ENCODE assay signal across 15 cellular contexts in genomic region chr10:29461042-29461441, GRCh38.
A peak's percentile ranks its signal among the peaks of the same experiment; 100 is the strongest.
DNase-seq lines count a peak whose midpoint lies in the region; ATAC-seq and TF ChIP-seq lines count a peak whose summit lies in the region.
"Had no signal": no experiment of that assay in that cellular context is flagged by ENCODE, and none has a peak within 500 bp of the region (broad histone marks: within the 10 kb centered on the region; RNA-seq: fewer than 3 reads in every experiment).

No MANE protein-coding gene starts in this region.

- no peak for TF ChIP-seq POLR2A in gastrocnemius medialis (IDR thresholded peaks at IDR 0.05)

- H3K4me1 ChIP-seq in cardiac muscle cell (ENCODE audit: low read depth) (no peaks in the 10 kb centered on the region), right atrium auricular region (peaks cover 0 to 17% of the 10 kb centered on the region in 2 donors), gastrocnemius medialis (peaks cover 11 to 24% of the 10 kb centered on the region in 2 donors)

- H3K9ac ChIP-seq in SK-N-MC (ENCODE audit: insufficient read length), result no peak overlapping the region
- H3K9ac ChIP-seq: GM23248 had no signal

- H3K27ac ChIP-seq in cardiac muscle cell, result peak overlapping the region; percentile 52
- H3K27ac ChIP-seq in right atrium auricular region, result no peak overlapping the region
- 0 out of 2 replicates have a peak overlapping the region, but pooled peaks have one; percentile 31 for H3K27ac ChIP-seq in SK-N-MC
- peak overlapping the region; percentile 22 to 82 (median 52) for H3K27ac ChIP-seq in gastrocnemius medialis
- H3K27ac ChIP-seq: GM23248, HL-60 had no signal

- ATAC-seq in gastrocnemius medialis (no peak), GM21360 (IDR thresholded peaks at IDR 0.05; ENCODE audit: unreplicated experiment) (no peak)
- ATAC-seq: HCT116 had no signal

- intact Hi-C loops in gastrocnemius medialis (cut with DNase I; ENCODE audit: low total_unique reads), result no loop called here

- H3K36me3 ChIP-seq in cardiac muscle cell (peaks cover 80% of the 10 kb centered on the region), right atrium auricular region (peaks cover 96% of the 10 kb centered on the region), SK-N-MC (ENCODE audit: insufficient read depth, low read length) (peaks cover 28% of the 10 kb centered on the region; the same call in 1 of the 2 replicates), gastrocnemius medialis (peaks cover 10 to 89% of the 10 kb centered on the region in 2 donors)

- no peak for DNase-seq in cardiac muscle cell (ENCODE audit: low read depth in 1 of 2, low spot score in 1 of 2)
- no peak for DNase-seq in right atrium auricular region (ENCODE audit: low spot score)
- DNase-seq in SK-N-MC (ENCODE audit: low read depth, low spot score), result no peak
- peak; percentile 78 for DNase-seq in fibroblast of peridontal ligament (ENCODE audit: extremely low read depth)
- DNase-seq in gastrocnemius medialis, result no peak
- DNase-seq in RPMI8226, result no peak
- DNase-seq in C1 segment of cervical spinal cord (lab: John Stamatoyannopoulos, UW), result no peak
- DNase-seq: ACHN; CD8-positive, alpha-beta memory T cell; DMS53; GF-D8; GM23248 had no signal

- in situ Hi-C loops in gastrocnemius medialis (cut with MboI; ENCODE audit: low sequenced_read_pairs in 4 of 4), result no loop called here

- H3K27me3 ChIP-seq in cardiac muscle cell (no peaks in the 10 kb centered on the region), right atrium auricular region (no peaks in the 10 kb centered on the region), gastrocnemius medialis (no peaks in the 10 kb centered on the region)

- no peaks in the 10 kb centered on the region for H3K9me3 ChIP-seq in cardiac muscle cell (ENCODE audit: low read depth)
- H3K9me3 ChIP-seq in right atrium auricular region, result no peaks in the 10 kb centered on the region
- H3K9me3 ChIP-seq in SK-N-MC (ENCODE audit: low read depth, low read length), result no peaks in the 10 kb centered on the region
- H3K9me3 ChIP-seq in gastrocnemius medialis, result no peaks in the 10 kb centered on the region

- TF ChIP-seq CTCF in cardiac muscle cell (IDR thresholded peaks at IDR 0.05; ENCODE audit: low read depth, low read length) (no peak), right atrium auricular region (IDR thresholded peaks at IDR 0.05) (no peak), gastrocnemius medialis (IDR thresholded peaks at IDR 0.05 in 4 of 5, conservative IDR thresholded peaks at IDR 0.05 in 1 of 5) (no peak)

- H3K4me3 ChIP-seq in cardiac muscle cell (no peak overlapping the region), right atrium auricular region (no peak overlapping the region), SK-N-MC (no peak overlapping the region), gastrocnemius medialis (no peak overlapping the region)
- H3K4me3 ChIP-seq: GM23248 had no signal

Comparison
In these comparisons a context has a peak if more than half of its experiments do, and no peak if none do; other contexts are left out.
1. H3K27ac ChIP-seq: peak in cardiac muscle cell (single experiment), SK-N-MC (single experiment) and gastrocnemius medialis (4 of 4); none in right atrium auricular region (0 of 2).